In genomic region chr12:31961137-31961536, GRCh38 we compare ENCODE assay signal across 10 cellular contexts. TPM values are rescaled to one million over a fixed set of nuclear protein-coding genes. Genes with fewer than 3 reads are reported as not detected.
A peak's percentile ranks its signal among the peaks of the same experiment; 100 is the strongest.
DNase-seq lines count a peak whose midpoint lies in the region; ATAC-seq, FAIRE-seq and TF ChIP-seq lines count a peak whose summit lies in the region.
"Had no signal": no experiment of that assay in that cellular context is flagged by ENCODE, and none has a peak within 500 bp of the region (broad histone marks: within the 10 kb centered on the region; RNA-seq: fewer than 3 reads in every experiment).

No MANE protein-coding gene starts in this region.

- no peaks in the 10 kb centered on the region for H4K20me1 ChIP-seq in K562 (replicated peaks; ENCODE audit: control insufficient read depth, insufficient read depth, low read length)

- no peaks in the 10 kb centered on the region for H3K9me1 ChIP-seq in K562 (ENCODE audit: control insufficient read depth, insufficient read depth, low read length)

- no peak for TF ChIP-seq RAD21 in K562 (CRISPR knock-in tag; conservative IDR thresholded peaks at IDR 0.05 in 1 of 2, IDR thresholded peaks at IDR 0.05 in 1 of 2)

- TF ChIP-seq POLR2A in K562 (conservative IDR thresholded peaks at IDR 0.05), result no peak

- H3K36me3 ChIP-seq in heart right ventricle, result peaks cover 0 to 54% (median 0%) of the 10 kb centered on the region in 9 donors
- H3K36me3 ChIP-seq in K562 (ENCODE audit: control insufficient read depth, insufficient read depth, low read length), result peaks cover 55% of the 10 kb centered on the region
- H3K36me3 ChIP-seq in urinary bladder (ENCODE audit: insufficient read depth), result peaks cover under 1% of the 10 kb centered on the region

- H3K4me1 ChIP-seq in heart right ventricle (peaks cover 3 to 65% (median 49%) of the 10 kb centered on the region in 9 donors), K562 (replicated peaks in 1 of 2; ENCODE audit: control insufficient read depth in 2 of 2, insufficient read depth in 2 of 2, low read length in 2 of 2) (peaks cover 17 to 18% of the 10 kb centered on the region in 2 experiments; a peak in 4 of 5 replicates), urinary bladder (ENCODE audit: insufficient read depth) (no peaks in the 10 kb centered on the region)

- no TSS peak for BruUV-seq in K562 (replicated peaks; lab: Mats Ljungman, UMichigan)

- FAIRE-seq in K562 (lab: Jason Lieb, UNC), result peak; percentile 70

- 51 to 55% methylated on average over 2 of the region's 2 CpGs for WGBS in heart right ventricle, 2 donors
- WGBS in K562 (ENCODE audit: insufficient coverage, low coverage, missing lambda C conversion rate), result 48% methylated on average over 2 of the region's 2 CpGs
- WGBS in urinary bladder, result 38% methylated on average over 2 of the region's 2 CpGs

- H3K27me3 ChIP-seq in heart right ventricle, result no peaks in the 10 kb centered on the region
- H3K27me3 ChIP-seq in K562 (ENCODE audit: control insufficient read depth in 2 of 2, insufficient read depth in 2 of 2, low read length in 2 of 2), result no peaks in the 10 kb centered on the region
- H3K27me3 ChIP-seq: SJSA1 had no signal

- TF ChIP-seq EP300 in K562 (IDR thresholded peaks at IDR 0.05; ENCODE audit: low read length), result no peak

- H3K4me3 ChIP-seq in heart right ventricle (peak overlapping the region; percentile 47 to 86 (median 72)), K562 (peak overlapping the region; percentile 62; the same call in 1 of the 2 replicates), urinary bladder (ENCODE audit: low read depth, low read length) (peak overlapping the region; percentile 83)

- H3K79me2 ChIP-seq in K562 (ENCODE audit: control insufficient read depth, insufficient read depth, low read length), result peaks cover 76% of the 10 kb centered on the region

- H3K27ac ChIP-seq in heart right ventricle (peak overlapping the region in 7 of 10 donors; percentile 9 to 99 (median 96)), K562 (ENCODE audit: extremely low read depth, low read depth, low read length) (no peak overlapping the region; the same call in 2 of the 3 replicates), urinary bladder (ENCODE audit: low read depth) (no peak overlapping the region)
- H3K27ac ChIP-seq: SJSA1 had no signal

- DNase-seq in heart right ventricle (no peak), cardiac septum (ENCODE audit: low spot score) (no peak), K562 (ENCODE audit: extremely low read depth in 1 of 4, low spot score in 3 of 4) (no peak), lung microvascular endothelial cell (ENCODE audit: low read depth in 2 of 2) (peak; percentile 16 to 26), GM10266 (ENCODE audit: extremely low spot score) (no peak)
- DNase-seq: stimulated activated CD8-positive, alpha-beta memory T cell treated with anti-CD3 and anti-CD28 coated beads, Interleukin-4, amount 100 ng/mL, for 48 hours had no signal

- peak overlapping the region; percentile 88 for H3K4me2 ChIP-seq in K562 (ENCODE audit: insufficient read depth, low read length)

- no peak overlapping the region for H2AFZ ChIP-seq in K562 (ENCODE audit: low read depth, low read length)

- no peak for ATAC-seq in heart right ventricle
- no peak for ATAC-seq in K562
- ATAC-seq in HG02763 (IDR thresholded peaks at IDR 0.05; ENCODE audit: unreplicated experiment), result no peak
- ATAC-seq in GM18502 (IDR thresholded peaks at IDR 0.05; ENCODE audit: poor library complexity, unreplicated experiment), result no peak

- H3K9me3 ChIP-seq in heart right ventricle, result peaks cover 0 to 4% (median 0%) of the 10 kb centered on the region in 11 donors
- H3K9me3 ChIP-seq in K562 (replicated peaks; ENCODE audit: control insufficient read depth, insufficient read depth, low read depth, low read length), result 0 out of 2 replicates have a peak, but pooled peaks cover 10% of the 10 kb centered on the region
- H3K9me3 ChIP-seq: SJSA1 had no signal

- H3K9ac ChIP-seq in K562 (ENCODE audit: insufficient read depth in 1 of 2, low read depth in 2 of 2, low read length in 2 of 2), result peak overlapping the region in 1 of 2 experiments; percentile 75; a peak in 2 of 4 replicates

- in situ Hi-C loops in K562 (cut with MboI), result no loop called here

- TF ChIP-seq CTCF in heart right ventricle (IDR thresholded peaks at IDR 0.05) (no peak), K562 (IDR thresholded peaks at IDR 0.05 in 2 of 3, conservative IDR thresholded peaks at IDR 0.05 in 1 of 3; ENCODE audit: insufficient read depth in 2 of 3, low read depth in 1 of 3, low read length in 3 of 3) (no peak), GM10266 (IDR thresholded peaks at IDR 0.05; ENCODE audit: control insufficient read depth, insufficient read depth, low read depth, missing control alignments) (no peak)

- CTCF ChIA-PET in K562 (lab: Yijun Ruan, JAX; ENCODE audit: low intra/inter-chr PET ratio), result no interaction called here

- POLR2A ChIA-PET in K562 (lab: Yijun Ruan, JAX), result interaction anchor here (1.3 kb wide), 2 partner anchors 19 to 91 kb away, joined by 4 read pairs; no protein-coding TSS in a partner anchor

- intact Hi-C loops in heart right ventricle (cut with DNase I) (loop anchor here in 5 of 10 donors (2.0 to 10.0 kb wide), 6 partner anchors 232 to 299 kb away; partner anchors contain the start of gene AMN1 (in 3 of the 5)), cardiac septum (cut with DNase I) (no loop called here), K562 (cut with micrococcal nuclease) (loop anchor here (10.0 kb wide), 1 partner anchor 306 kb away; the partner anchor contains the start of gene ETFBKMT)

TF ChIP-seq in K562, 482 proteins besides CTCF, POLR2A, EP300 and RAD21:
- TF ChIP-seq ZBTB12 (CRISPR knock-in tag; IDR thresholded peaks at IDR 0.05), result no peak
- no peak for TF ChIP-seq SMAD2 (IDR thresholded peaks at IDR 0.05; ENCODE audit: low read depth, low read length)
- TF ChIP-seq, protein P1, sequence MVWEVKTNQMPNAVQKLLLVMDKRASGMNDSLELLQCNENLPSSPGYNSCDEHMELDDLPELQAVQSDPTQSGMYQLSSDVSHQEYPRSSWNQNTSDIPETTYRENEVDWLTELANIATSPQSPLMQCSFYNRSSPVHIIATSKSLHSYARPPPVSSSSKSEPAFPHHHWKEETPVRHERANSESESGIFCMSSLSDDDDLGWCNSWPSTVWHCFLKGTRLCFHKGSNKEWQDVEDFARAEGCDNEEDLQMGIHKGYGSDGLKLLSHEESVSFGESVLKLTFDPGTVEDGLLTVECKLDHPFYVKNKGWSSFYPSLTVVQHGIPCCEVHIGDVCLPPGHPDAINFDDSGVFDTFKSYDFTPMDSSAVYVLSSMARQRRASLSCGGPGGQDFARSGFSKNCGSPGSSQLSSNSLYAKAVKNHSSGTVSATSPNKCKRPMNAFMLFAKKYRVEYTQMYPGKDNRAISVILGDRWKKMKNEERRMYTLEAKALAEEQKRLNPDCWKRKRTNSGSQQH (CRISPR knock-in tag; IDR thresholded peaks at IDR 0.05), result no peak

RNA-seq across cellular contexts. Expression of gene RESF1, which starts 1.9 kb away (rescaled TPM):
- total RNA-seq in heart right ventricle, result 10 to 100 TPM; 15.0 to 36.3 (median 19.3) TPM
- polyA plus RNA-seq in heart right ventricle, result 10 to 100 TPM in 1 of 2 donors, 1 to 10 TPM in 1; 8.8 to 71.5 TPM
- 17.3 TPM for total RNA-seq in cardiac septum
- 12.1 and 64.1 TPM in 2 replicates for total RNA-seq in K562 (2011; cell fraction: chromatin; rRNA removed; ENCODE audit: low replicate concordance)
- total RNA-seq in K562 (2011; cell fraction: nucleolus; rRNA removed), result 15.3 and 18.7 TPM in 2 replicates
- total RNA-seq in K562 (2011; cell fraction: nucleoplasm; rRNA removed), result 24.8 and 26.9 TPM in 2 replicates
- total RNA-seq in K562 (2014; rRNA removed), result 26.4 and 29.9 TPM in 2 replicates
- total RNA-seq in K562 (2014; rRNA removed; fragmentation: Illumina TruSeq; extraction: Trizol), result 72.9 and 91.0 TPM in 2 replicates
- 110 and 121 TPM in 2 replicates for total RNA-seq in K562 (2015; rRNA removed; fragmentation: Illumina TruSeq; extraction: Trizol)
- 51.2 and 52.4 TPM in 2 replicates for total RNA-seq in K562 (2021)
- 51.7 and 53.6 TPM in 2 replicates for polyA plus RNA-seq in K562 (2011; rRNA removed)
- polyA plus RNA-seq in K562 (2011; cell fraction: cytosol; rRNA removed), result 14.6 and 36.7 TPM in 2 replicates
- polyA plus RNA-seq in K562 (2011; cell fraction: nucleus; rRNA removed), result 32.3 and 54.2 TPM in 2 replicates
- 52.5 and 58.2 TPM in 2 replicates for polyA plus RNA-seq in K562 (2012)
- polyA plus RNA-seq in K562 (2014; fragmentation: Illumina TruSeq; extraction: Trizol), result 52.6 and 70.6 TPM in 2 replicates
- 10 to 100 TPM; 21.5 to 30.1 TPM for polyA plus RNA-seq in K562 (2014; fragmentation: Nextera tagmentation; extraction: Ambion mirVana)
- polyA plus RNA-seq in K562 (2014; rRNA removed), result 50.3 and 62.0 TPM in 2 replicates
- 89.2 and 132 TPM in 2 replicates for polyA minus RNA-seq in K562 (2011; rRNA and poly(A)+ RNA removed)
- polyA minus RNA-seq in K562 (2011; cell fraction: cytosol; rRNA and poly(A)+ RNA removed), result 30.2 and 45.1 TPM in 2 replicates
- 33.1 and 72.0 TPM in 2 replicates for polyA minus RNA-seq in K562 (2011; cell fraction: nucleus; rRNA and poly(A)+ RNA removed)
- total RNA-seq in lung microvascular endothelial cell, result 30.4 and 39.7 TPM in 2 replicates
- total RNA-seq in urinary bladder, result 93.3 TPM
- polyA plus RNA-seq in urinary bladder, result 29.8 TPM

Comparison
In these comparisons a context has a peak if more than half of its experiments do, and no peak if none do; other contexts are left out.
1. DNase-seq: peak in lung microvascular endothelial cell (2 of 2); none in heart right ventricle (0 of 2), cardiac septum (single experiment), K562 (0 of 4) and GM10266 (single experiment).
2. H3K27ac ChIP-seq: peak in heart right ventricle (7 of 10); none in K562 (single experiment) and urinary bladder (single experiment).
3. Peak in every context shown above with its lines, with median percentiles within 50 percentile points of each other: H3K4me3 ChIP-seq.